ENCODE assay signal across 8 cellular contexts in genomic region chr19:18831524-18832330, GRCh38. TPM values are rescaled to one million over a fixed set of nuclear protein-coding genes. Genes with fewer than 3 reads are reported as not detected.
DNase-seq lines count a peak whose midpoint lies in the region; TF ChIP-seq lines count a peak whose summit lies in the region.

UPF1 (plus strand) TSS chr19:18831959; CDS start chr19:18832210, 251 bp downstream.

- H3K27ac ChIP-seq in endodermal cell (ENCODE audit: low read depth, low read length): no peak within 1 kb of the TSS

- peak within 1 kb of the TSS; percentile 89 for H3K4me3 Mint-ChIP-seq in endodermal cell

- peaks cover 9% of the 10 kb centered on the region for H3K9me3 Mint-ChIP-seq in endodermal cell

- peaks cover 7% of the 10 kb centered on the region for H3K9me3 ChIP-seq in endodermal cell (ENCODE audit: control insufficient read depth, low read length)

- TF ChIP-seq CTCF in GM20000 (IDR thresholded peaks at IDR 0.05; ENCODE audit: extremely low read depth, missing control alignments) (no peak), endodermal cell (conservative IDR thresholded peaks at IDR 0.05) (no peak)

- H3K4me1 ChIP-seq in endodermal cell (ENCODE audit: control insufficient read depth, insufficient read depth, low read length): no peaks in the 10 kb centered on the region

- peak within 1 kb of the TSS; percentile 85 for H3K4me3 ChIP-seq in endodermal cell (ENCODE audit: low read length)

- 1 to 9% methylated on average over 17 to 98 of the region's 98 CpGs for WGBS in endodermal cell (ENCODE audit: insufficient coverage in 1 of 2, insufficient read length in 1 of 2), 2 experiments

- peaks cover 18% of the 10 kb centered on the region for H3K27me3 Mint-ChIP-seq in endodermal cell (ENCODE audit: insufficient read depth)

- H3K36me3 ChIP-seq in endodermal cell (ENCODE audit: control insufficient read depth, insufficient read depth, low read length): peaks cover 21% of the 10 kb centered on the region

- H3K4me1 Mint-ChIP-seq in endodermal cell: peaks cover 22% of the 10 kb centered on the region

- peaks cover 26% of the 10 kb centered on the region for H3K36me3 Mint-ChIP-seq in endodermal cell (ENCODE audit: low read depth)

- peak within 1 kb of the TSS; percentile 91 for H3K27ac Mint-ChIP-seq in endodermal cell

- H3K9ac ChIP-seq in endodermal cell (ENCODE audit: extremely low read depth, low read length, poor library complexity, severe bottlenecking): peak within 1 kb of the TSS; percentile 77

- peak; percentile 79 for DNase-seq in CMK (ENCODE audit: low read depth)
- peak; percentile 97 for DNase-seq in GM20000 (ENCODE audit: low spot score)
- DNase-seq in HT1080 (ENCODE audit: low read depth): peak; percentile 83
- peak; percentile 84 to 94 for DNase-seq in NOMO-1 (lab: John Stamatoyannopoulos, UW; ENCODE audit: unreplicated experiment in 2 of 2)
- DNase-seq in activated CD8-positive, alpha-beta memory T cell treated with anti-CD3 and anti-CD28 coated beads for 48 hours (ENCODE audit: low read depth in 2 of 3, low spot score in 2 of 3): peak; percentile 88 to 94 (median 90)
- DNase-seq in endodermal cell: peak; percentile 97
- DNase-seq in mesenteric fat pad (ENCODE audit: low spot score): peak; percentile 99
- DNase-seq in stimulated activated CD8-positive, alpha-beta memory T cell treated with anti-CD3 and anti-CD28 coated beads, Interleukin-15, amount 100 ng/mL, for 24 hours (ENCODE audit: low read depth): peak; percentile 95

- peaks cover 10% of the 10 kb centered on the region for H3K27me3 ChIP-seq in endodermal cell (ENCODE audit: control insufficient read depth, insufficient read depth, low read length, poor library complexity, severe bottlenecking)

RNA-seq across cellular contexts. Expression of gene UPF1, which starts in this region (rescaled TPM):
- total RNA-seq in HT1080 (2014; rRNA removed; shearing (Covaris generic)): 57.5 and 59.1 TPM in 2 replicates
- polyA plus RNA-seq in HT1080 (2015; cell fraction: cytosol; rRNA removed): 35.6 and 40.3 TPM in 2 replicates
- polyA plus RNA-seq in HT1080 (2015; cell fraction: nucleus; rRNA removed): 121 and 124 TPM in 2 replicates
- 10 to 100 TPM; 82.1 to 87.3 TPM for total RNA-seq in endodermal cell
- polyA plus RNA-seq in endodermal cell (2013, experiment 1 of 2): 38.3 TPM
- polyA plus RNA-seq in endodermal cell (2013, experiment 2 of 2): 37.6 TPM
- 53.8 TPM for total RNA-seq in mesenteric fat pad
